In genomic region chr5:36273809-36274526, GRCh38 we compare ENCODE assay signal across 20 cellular contexts. TPM values are rescaled to one million over a fixed set of nuclear protein-coding genes. Genes with fewer than 3 reads are reported as not detected.
DNase-seq lines count a peak whose midpoint lies in the region; ATAC-seq and TF ChIP-seq lines count a peak whose summit lies in the region.
"Had no signal": no experiment of that assay in that cellular context is flagged by ENCODE, and none has a peak within 500 bp of the region (broad histone marks: within the 10 kb centered on the region; RNA-seq: fewer than 3 reads in every experiment).

No MANE protein-coding gene starts in this region.

- H3F3A ChIP-seq in MM.1S (ENCODE audit: insufficient read depth, low read length), result no peaks in the 10 kb centered on the region

- H3K9ac ChIP-seq in MM.1S (ENCODE audit: low read length), result no peak overlapping the region

- H3K4me1 Mint-ChIP-seq in activated naive CD8-positive, alpha-beta T cell treated with anti-CD3 and anti-CD28 coated beads, Interleukin-2, amount 50 U/mL, for 24 hours, result no peaks in the 10 kb centered on the region
- H3K4me1 Mint-ChIP-seq: activated CD4-positive, alpha-beta T cell treated with anti-CD3 and anti-CD28 coated beads, Interleukin-2, amount 10 ng/mL, durations not matched to agents 24 days and 14 days had no signal

- TF ChIP-seq CTCF in MM.1S (IDR thresholded peaks at IDR 0.05; ENCODE audit: low read length) (no peak), testis (IDR thresholded peaks at IDR 0.05) (no peak), stomach (IDR thresholded peaks at IDR 0.05) (no peak)

- H4K20me1 ChIP-seq in MM.1S (ENCODE audit: insufficient read depth, low read length), result no peaks in the 10 kb centered on the region

- DNase-seq in MM.1S (peak; percentile 22), SJCRH30 (peak; percentile 77 to 92), left kidney (ENCODE audit: low read depth, low spot score) (peak; percentile 13), testis (no peak), stomach (no peak), GM19238 (ENCODE audit: insufficient read length, low spot score) (no peak), NCI-H2107 (lab: John Stamatoyannopoulos, UW) (no peak)
- no peak for DNase-seq in activated naive CD8-positive, alpha-beta T cell treated with anti-CD3 and anti-CD28 coated beads, Interleukin-2, amount 50 U/mL, for 24 hours
- DNase-seq: activated CD4-positive, alpha-beta T cell treated with anti-CD3 and anti-CD28 coated beads, Interleukin-2, amount 10 ng/mL, durations not matched to agents 24 days and 14 days; activated naive CD4-positive, alpha-beta T cell treated with Interleukin-2 at 50 U/mL for 16 hours; aorta; DMS 273 treated with DMSO at 0.1 percent for 48 hours; mucosa of descending colon; NCI-H146; NCI-H345; trophoblast cell had no signal

- H3K4me2 ChIP-seq in MM.1S (ENCODE audit: low read depth, low read length), result 0 out of 2 replicates have a peak overlapping the region, but pooled peaks have one; percentile 2
- H3K4me2 ChIP-seq: hepatocyte had no signal

- H3K27ac Mint-ChIP-seq in activated naive CD8-positive, alpha-beta T cell treated with anti-CD3 and anti-CD28 coated beads, Interleukin-2, amount 50 U/mL, for 24 hours, result no peak overlapping the region
- H3K27ac Mint-ChIP-seq: activated CD4-positive, alpha-beta T cell treated with anti-CD3 and anti-CD28 coated beads, Interleukin-2, amount 10 ng/mL, durations not matched to agents 24 days and 14 days had no signal

- TF ChIP-seq POLR2A in testis (IDR thresholded peaks at IDR 0.05) (no peak), stomach (IDR thresholded peaks at IDR 0.05) (no peak)

- no peak for ATAC-seq in activated naive CD8-positive, alpha-beta T cell treated with anti-CD3 and anti-CD28 coated beads, Interleukin-2, amount 50 U/mL, for 24 hours
- ATAC-seq: mucosa of descending colon had no signal

- peaks cover 4% of the 10 kb centered on the region for H3K9me3 Mint-ChIP-seq in activated naive CD8-positive, alpha-beta T cell treated with anti-CD3 and anti-CD28 coated beads, Interleukin-2, amount 50 U/mL, for 24 hours
- H3K9me3 Mint-ChIP-seq: activated CD4-positive, alpha-beta T cell treated with anti-CD3 and anti-CD28 coated beads, Interleukin-2, amount 10 ng/mL, durations not matched to agents 24 days and 14 days had no signal

- H3K4me3 Mint-ChIP-seq in activated naive CD8-positive, alpha-beta T cell treated with anti-CD3 and anti-CD28 coated beads, Interleukin-2, amount 50 U/mL, for 24 hours, result no peak overlapping the region
- H3K4me3 Mint-ChIP-seq: activated CD4-positive, alpha-beta T cell treated with anti-CD3 and anti-CD28 coated beads, Interleukin-2, amount 10 ng/mL, durations not matched to agents 24 days and 14 days had no signal

- no peaks in the 10 kb centered on the region for H3K27me3 Mint-ChIP-seq in activated naive CD8-positive, alpha-beta T cell treated with anti-CD3 and anti-CD28 coated beads, Interleukin-2, amount 50 U/mL, for 24 hours

- no peaks in the 10 kb centered on the region for H3K36me3 Mint-ChIP-seq in activated naive CD8-positive, alpha-beta T cell treated with anti-CD3 and anti-CD28 coated beads, Interleukin-2, amount 50 U/mL, for 24 hours (ENCODE audit: low read depth)

- H3K36me3 ChIP-seq in MM.1S (replicated peaks; ENCODE audit: insufficient read depth, low read length), result no peaks in the 10 kb centered on the region
- H3K36me3 ChIP-seq in SJCRH30, result no peaks in the 10 kb centered on the region; the same call in 1 of the 2 replicates
- H3K36me3 ChIP-seq in testis (ENCODE audit: low read depth, missing control alignments), result no peaks in the 10 kb centered on the region
- H3K36me3 ChIP-seq in stomach, result no peaks in the 10 kb centered on the region

- H3K9me2 ChIP-seq in MM.1S (replicated peaks; ENCODE audit: insufficient read depth, low read length), result no peaks in the 10 kb centered on the region

- no peak overlapping the region for H2AFZ ChIP-seq in MM.1S (ENCODE audit: low read length)
- H2AFZ ChIP-seq: hepatocyte had no signal

- no peaks in the 10 kb centered on the region for H3K79me2 ChIP-seq in MM.1S (ENCODE audit: low read length)
- H3K79me2 ChIP-seq: hepatocyte had no signal

- no peak for TF ChIP-seq EP300 in stomach (IDR thresholded peaks at IDR 0.05)

- H3K4me1 ChIP-seq in MM.1S (ENCODE audit: low read length) (no peaks in the 10 kb centered on the region), SJCRH30 (peaks cover 11% of the 10 kb centered on the region), testis (peaks cover 33% of the 10 kb centered on the region), stomach (peaks cover 0 to 14% (median 7%) of the 10 kb centered on the region in 4 donors)

- H3K27ac ChIP-seq in MM.1S (ENCODE audit: low read length), result no peak overlapping the region
- H3K27ac ChIP-seq in SJCRH30, result peak overlapping the region; percentile 56
- peak overlapping the region; percentile 55 to 82 for H3K27ac ChIP-seq in testis
- H3K27ac ChIP-seq in stomach, result no peak overlapping the region
- H3K27ac ChIP-seq: hepatocyte had no signal

- 66 to 77% methylated on average over 6 of the region's 6 CpGs for WGBS in testis, 2 donors
- 61 to 72% (median 69%) methylated on average over 6 of the region's 6 CpGs for WGBS in stomach, 5 donors

- H3K9me3 ChIP-seq in MM.1S (replicated peaks; ENCODE audit: insufficient read depth, low read length), result no peaks in the 10 kb centered on the region
- no peaks in the 10 kb centered on the region for H3K9me3 ChIP-seq in SJCRH30 (replicated peaks)
- no peaks in the 10 kb centered on the region for H3K9me3 ChIP-seq in testis
- H3K9me3 ChIP-seq in stomach, result no peaks in the 10 kb centered on the region
- H3K9me3 ChIP-seq: mucosa of descending colon had no signal

- H3K27me3 ChIP-seq in MM.1S (replicated peaks; ENCODE audit: insufficient read depth, low read length) (peaks cover 7% of the 10 kb centered on the region; the same call in 1 of the 2 replicates), SJCRH30 (no peaks in the 10 kb centered on the region), testis (no peaks in the 10 kb centered on the region), stomach (no peaks in the 10 kb centered on the region)
- H3K27me3 ChIP-seq: hepatocyte had no signal

- intact Hi-C loops in testis (cut with DNase I; ENCODE audit: low total_unique reads) (no loop called here), stomach (cut with DNase I; ENCODE audit: low total_unique reads) (no loop called here)

- H3K4me3 ChIP-seq in MM.1S (ENCODE audit: low read length) (no peak overlapping the region), SJCRH30 (no peak overlapping the region), testis (no peak overlapping the region), stomach (no peak overlapping the region)
- H3K4me3 ChIP-seq: hepatocyte, mucosa of descending colon had no signal

RNA-seq across cellular contexts. Expression of gene RANBP3L, which starts 27.7 kb away (rescaled TPM):
- total RNA-seq in SJCRH30 (2014; rRNA removed; shearing (Covaris generic)), result 0.73 and 0.93 TPM in 2 replicates
- total RNA-seq in testis, result 10 to 100 TPM; 19.9 to 26.3 TPM
- polyA plus RNA-seq in testis (ENCODE audit: insufficient read depth, low read depth, low replicate concordance), result 3.6 TPM
- 10 to 100 TPM in 1 of 5 donors, 1 to 10 TPM in 2, not detected in 2; 2.3 to 17.0 (median 2.9) TPM for total RNA-seq in stomach
- 1 to 10 TPM in 1 of 3 donors, under 1 TPM in 2; 0.20 to 1.4 (median 0.93) TPM for polyA plus RNA-seq in stomach
- total RNA-seq: activated CD4-positive, alpha-beta T cell treated with anti-CD3 and anti-CD28 coated beads, Interleukin-2, amount 10 ng/mL, durations not matched to agents 24 days and 14 days; SK-MEL-5 had no signal
- polyA plus RNA-seq: BJ, keratinocyte had no signal

RNA-seq across cellular contexts. Expression of gene NADK2, which starts 32.2 kb away (rescaled TPM):
- 42.0 and 49.9 TPM in 2 replicates for total RNA-seq in SJCRH30 (2014; rRNA removed; shearing (Covaris generic))
- 10 to 100 TPM; 27.1 to 42.2 TPM for total RNA-seq in testis
- polyA plus RNA-seq in testis (ENCODE audit: insufficient read depth, low read depth, low replicate concordance), result 55.1 TPM
- total RNA-seq in stomach, result 100 to 1,000 TPM in 1 of 5 donors, 10 to 100 TPM in 4; 20.4 to 132 (median 60.6) TPM
- 10 to 100 TPM in 2 of 3 donors, 1 to 10 TPM in 1; 9.1 to 15.9 (median 15.9) TPM for polyA plus RNA-seq in stomach

Comparison
In these comparisons a context has a peak if more than half of its experiments do, and no peak if none do; other contexts are left out.
1. DNase-seq: peak in MM.1S (single experiment), SJCRH30 (2 of 2) and left kidney (single experiment); none in testis (single experiment), activated naive CD8-positive, alpha-beta T cell treated with anti-CD3 and anti-CD28 coated beads, Interleukin-2, amount 50 U/mL, for 24 hours (single experiment), stomach (single experiment), GM19238 (single experiment) and NCI-H2107 (single experiment).
2. H3K27ac ChIP-seq: peak in SJCRH30 (single experiment) and testis (2 of 2); none in MM.1S (single experiment) and stomach (0 of 5).